Comparison of ENCODE assay signal across 9 cellular contexts in genomic region chr10:32210306-32211045, GRCh38.
DNase-seq lines count a peak whose midpoint lies in the region; ATAC-seq and TF ChIP-seq lines count a peak whose summit lies in the region.
"Had no signal": no experiment of that assay in that cellular context is flagged by ENCODE, and none has a peak within 500 bp of the region (broad histone marks: within the 10 kb centered on the region; RNA-seq: fewer than 3 reads in every experiment).

No MANE protein-coding gene starts in this region.

- H3K27me3 ChIP-seq in tibial nerve = no peaks in the 10 kb centered on the region
- H3K27me3 ChIP-seq: BLaER1 treated with 17β-estradiol and CSF1 and Interleukin-3, amounts not matched to agents 10 nM and 100 nM had no signal

- TF ChIP-seq EP300 in Ishikawa (IDR thresholded peaks at IDR 0.05; ENCODE audit: borderline replicate concordance) (no peak), tibial nerve (IDR thresholded peaks at IDR 0.05) (no peak)

- WGBS in tibial nerve, 2 donors = 65% methylated on average over 18 of the region's 18 CpGs

- TF ChIP-seq POLR2A in tibial nerve (IDR thresholded peaks at IDR 0.05) = no peak

- H3K9me3 ChIP-seq in tibial nerve = no peaks in the 10 kb centered on the region

- TF ChIP-seq CTCF in VCaP (conservative IDR thresholded peaks at IDR 0.05) (peak; percentile 80), tibial nerve (IDR thresholded peaks at IDR 0.05) (peak in 3 of 5 experiments; percentile 11 to 28 (median 27))

- ATAC-seq in HG03442 (IDR thresholded peaks at IDR 0.05; ENCODE audit: unreplicated experiment) = no peak

- TF ChIP-seq RAD21 in Ishikawa (IDR thresholded peaks at IDR 0.05; ENCODE audit: low read depth) = peak; percentile 66

- H3K4me1 ChIP-seq in tibial nerve = no peaks in the 10 kb centered on the region

- H3K4me3 ChIP-seq in tibial nerve = no peak overlapping the region
- H3K4me3 ChIP-seq: BLaER1 treated with 17β-estradiol and CSF1 and Interleukin-3, amounts not matched to agents 10 nM and 100 nM had no signal

- no peaks in the 10 kb centered on the region for H3K36me3 ChIP-seq in tibial nerve
- H3K36me3 ChIP-seq: BLaER1 treated with 17β-estradiol and CSF1 and Interleukin-3, amounts not matched to agents 10 nM and 100 nM had no signal

- DNase-seq in NCI-H146 (lab: John Stamatoyannopoulos, UW) (peak; percentile 35), NCI-H146 treated with DMSO at 0.1 percent for 48 hours (lab: John Stamatoyannopoulos, UW; ENCODE audit: unreplicated experiment) (no peak), iPS DF 4.7 (ENCODE audit: extremely low read depth, low spot score) (peak; percentile 36), tibial nerve (ENCODE audit: low spot score in 2 of 2) (peak in 1 of 2 donors; percentile 7), GDM1 (lab: John Stamatoyannopoulos, UW) (no peak)

- H3K27ac ChIP-seq in VCaP (no peak overlapping the region), tibial nerve (no peak overlapping the region)
- H3K27ac ChIP-seq: BLaER1 treated with 17β-estradiol and CSF1 and Interleukin-3, amounts not matched to agents 10 nM and 100 nM had no signal

TF ChIP-seq in Ishikawa, 13 proteins besides CTCF, POLR2A, EP300 and RAD21:
- no peak for TF ChIP-seq EGR1 (IDR thresholded peaks at IDR 0.05)
- TF ChIP-seq ZBTB7A (IDR thresholded peaks at IDR 0.05; ENCODE audit: low read depth) = no peak
- no peak for TF ChIP-seq CEBPB (IDR thresholded peaks at IDR 0.05)
- TF ChIP-seq, protein P1, sequence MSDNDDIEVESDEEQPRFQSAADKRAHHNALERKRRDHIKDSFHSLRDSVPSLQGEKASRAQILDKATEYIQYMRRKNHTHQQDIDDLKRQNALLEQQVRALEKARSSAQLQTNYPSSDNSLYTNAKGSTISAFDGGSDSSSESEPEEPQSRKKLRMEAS (IDR thresholded peaks at IDR 0.05) = no peak
- TF ChIP-seq NFIC (IDR thresholded peaks at IDR 0.05) = no peak
- TF ChIP-seq CREB1 (IDR thresholded peaks at IDR 0.05; ENCODE audit: low read depth) = no peak
- TF ChIP-seq TAF1 (IDR thresholded peaks at IDR 0.05; ENCODE audit: low read depth) = no peak
- TF ChIP-seq TCF12 (IDR thresholded peaks at IDR 0.05; ENCODE audit: low read depth) = no peak
- TF ChIP-seq USF1 (IDR thresholded peaks at IDR 0.05) = no peak
- no peak for TF ChIP-seq YY1 (IDR thresholded peaks at IDR 0.05; ENCODE audit: low read depth)
- TF ChIP-seq FOXM1 (IDR thresholded peaks at IDR 0.05; ENCODE audit: borderline replicate concordance, low read depth) = no peak

Comparison
In these comparisons a context has a peak if more than half of its experiments do, and no peak if none do; other contexts are left out.
1. DNase-seq: peak in NCI-H146 (single experiment) and iPS DF 4.7 (single experiment); none in NCI-H146 treated with DMSO at 0.1 percent for 48 hours (single experiment) and GDM1 (single experiment).